ENCODE assay signal across 13 cellular contexts in genomic region chr16:87713469-87714229, GRCh38. TPM values are rescaled to one million over a fixed set of nuclear protein-coding genes. Genes with fewer than 3 reads are reported as not detected.
DNase-seq lines count a peak whose midpoint lies in the region; ATAC-seq lines count a peak whose summit lies in the region.
"Had no signal": no experiment of that assay in that cellular context is flagged by ENCODE, and none has a peak within 500 bp of the region (broad histone marks: within the 10 kb centered on the region; RNA-seq: fewer than 3 reads in every experiment).

No MANE protein-coding gene starts in this region.

- in situ Hi-C loops in G401 (cut with HindIII; ENCODE audit: low sequenced_read_pairs), result no loop called here

- H3K27me3 Mint-ChIP-seq in IgD-negative memory B cell, result no peaks in the 10 kb centered on the region
- no peaks in the 10 kb centered on the region for H3K27me3 Mint-ChIP-seq in activated CD8-positive, alpha-beta T cell treated with anti-CD3 and anti-CD28 coated beads, Interleukin-2, amount 10 ng/mL, durations not matched to agents 7 days and 5 days (ENCODE audit: low read depth)

- peaks cover 14% of the 10 kb centered on the region for H3K36me3 Mint-ChIP-seq in IgD-negative memory B cell
- H3K36me3 Mint-ChIP-seq in activated CD8-positive, alpha-beta T cell treated with anti-CD3 and anti-CD28 coated beads, Interleukin-2, amount 10 ng/mL, durations not matched to agents 7 days and 5 days (ENCODE audit: low read depth), result peaks cover 48% of the 10 kb centered on the region

- H3K4me3 Mint-ChIP-seq in IgD-negative memory B cell, result peak overlapping the region in 3 of 4 donors; percentile 10 to 77 (median 28)
- H3K4me3 Mint-ChIP-seq in activated CD8-positive, alpha-beta T cell treated with anti-CD3 and anti-CD28 coated beads, Interleukin-2, amount 10 ng/mL, durations not matched to agents 7 days and 5 days, result peak overlapping the region; percentile 22

- no peaks in the 10 kb centered on the region for H3K9me3 Mint-ChIP-seq in IgD-negative memory B cell
- H3K9me3 Mint-ChIP-seq in activated CD8-positive, alpha-beta T cell treated with anti-CD3 and anti-CD28 coated beads, Interleukin-2, amount 10 ng/mL, durations not matched to agents 7 days and 5 days (ENCODE audit: insufficient read depth), result no peaks in the 10 kb centered on the region

- H3K4me1 Mint-ChIP-seq in IgD-negative memory B cell, result peaks cover 6 to 19% (median 11%) of the 10 kb centered on the region in 3 donors
- H3K4me1 Mint-ChIP-seq in activated CD8-positive, alpha-beta T cell treated with anti-CD3 and anti-CD28 coated beads, Interleukin-2, amount 10 ng/mL, durations not matched to agents 7 days and 5 days (ENCODE audit: low read depth), result peaks cover 25% of the 10 kb centered on the region

- CTCF ChIA-PET in activated CD8-positive, alpha-beta T cell treated with anti-CD3 and anti-CD28 coated beads, Interleukin-2, amount 10 ng/mL, durations not matched to agents 7 days and 5 days (lab: Charles Lee), result interaction anchor here (1.4 kb wide), 1 partner anchor 52 kb away, joined by 4 read pairs; the partner anchor contains the start of gene KLHDC4

- H3K27ac Mint-ChIP-seq in IgD-negative memory B cell, result peak overlapping the region; percentile 77 to 93 (median 92)
- peak overlapping the region; percentile 89 for H3K27ac Mint-ChIP-seq in activated CD8-positive, alpha-beta T cell treated with anti-CD3 and anti-CD28 coated beads, Interleukin-2, amount 10 ng/mL, durations not matched to agents 7 days and 5 days

- peak; percentile 83 for DNase-seq in activated CD8-positive, alpha-beta T cell treated with anti-CD3 and anti-CD28 coated beads, Interleukin-2, amount 10 ng/mL, durations not matched to agents 7 days and 5 days
- DNase-seq in effector CD8-positive, alpha-beta T cell (lab: John Stamatoyannopoulos, UW), result peak; percentile 12
- DNase-seq in stimulated activated CD8-positive, alpha-beta memory T cell treated with anti-CD3 and anti-CD28 coated beads, Interleukin-15, amount 100 ng/mL, for 4 hours (ENCODE audit: low read depth in 2 of 2), result peak; percentile 24 to 36
- no peak for DNase-seq in G401 (ENCODE audit: low spot score)
- DNase-seq: left colon, NCI-H2081 treated with DMSO at 0.1 percent for 48 hours, SHP77 treated with DMSO at 0.1 percent for 48 hours, uterus had no signal

- peak; percentile 88 for ATAC-seq in activated CD8-positive, alpha-beta T cell treated with anti-CD3 and anti-CD28 coated beads, Interleukin-2, amount 10 ng/mL, durations not matched to agents 7 days and 5 days
- ATAC-seq in HG03108 (IDR thresholded peaks at IDR 0.05; ENCODE audit: unreplicated experiment), result no peak
- no peak for ATAC-seq in HG02981 (IDR thresholded peaks at IDR 0.05; ENCODE audit: unreplicated experiment)
- no peak for ATAC-seq in GM21515 (IDR thresholded peaks at IDR 0.05; ENCODE audit: unreplicated experiment)
- ATAC-seq: HCT116, left colon had no signal

- POLR2A ChIA-PET in activated CD8-positive, alpha-beta T cell treated with anti-CD3 and anti-CD28 coated beads, Interleukin-2, amount 10 ng/mL, durations not matched to agents 7 days and 5 days (lab: Charles Lee), result interaction anchor here (0.7 to 1.0 kb wide), 2 partner anchors 20 to 243 kb away, joined by 3 read pairs; no protein-coding TSS in a partner anchor

RNA-seq across cellular contexts. Expression of gene KLHDC4, which starts 52.1 kb away (rescaled TPM):
- 18.7 TPM for polyA plus RNA-seq in IgD-negative memory B cell
- total RNA-seq in activated CD8-positive, alpha-beta T cell treated with anti-CD3 and anti-CD28 coated beads, Interleukin-2, amount 10 ng/mL, durations not matched to agents 7 days and 5 days, result 100 to 1,000 TPM in 1 of 2 experiments, 10 to 100 TPM in 1; 91.7 to 101 TPM
- total RNA-seq in G401 (2014; rRNA removed; shearing (Covaris generic)), result 41.2 and 42.5 TPM in 2 replicates
